16 cellular contexts compared by ENCODE assay signal in the genomic region with DNA sequence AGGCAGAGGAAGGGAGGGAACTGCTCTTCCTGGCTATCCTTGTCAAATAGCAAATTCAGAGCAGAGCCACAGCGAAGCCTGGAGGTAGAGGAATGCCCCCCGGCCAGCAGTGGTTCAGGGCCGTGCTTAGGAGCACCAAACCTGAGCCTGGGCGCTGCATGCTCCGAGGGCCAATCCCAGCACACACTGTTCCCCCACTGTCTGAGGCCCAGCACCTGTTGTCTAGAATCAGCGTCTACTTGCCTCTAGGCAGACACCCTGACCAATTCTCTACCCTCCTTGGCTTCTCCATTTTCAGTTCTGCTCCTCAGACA.
DNase-seq lines count a peak whose midpoint lies in the region; ATAC-seq and TF ChIP-seq lines count a peak whose summit lies in the region.
"Had no signal": no experiment of that assay in that cellular context is flagged by ENCODE, and none has a peak within 500 bp of the region (broad histone marks: within the 10 kb centered on the region; RNA-seq: fewer than 3 reads in every experiment).

No MANE protein-coding gene starts in this region.

- no peak overlapping the region for H3K27ac ChIP-seq in BLaER1 treated with 17β-estradiol and CSF1 and Interleukin-3, amounts not matched to agents 10 nM and 100 nM
- H3K27ac ChIP-seq in psoas muscle: peak overlapping the region; percentile 55
- H3K27ac ChIP-seq: spleen, upper lobe of left lung had no signal

- WGBS in psoas muscle, 3 donors: 31 to 44% (median 40%) methylated on average over 5 to 6 of the region's 6 CpGs

- no peaks in the 10 kb centered on the region for H3K9me3 Mint-ChIP-seq in WTC11
- H3K9me3 Mint-ChIP-seq: activated B cell treated with CpG ODN at 0.5 μM for 24 hours; activated T-cell treated with anti-CD3 and anti-CD28 coated beads, Interleukin-2, amount 50 U/mL, for 72 hours; naive thymus-derived CD4-positive, alpha-beta T cell had no signal

- no peaks in the 10 kb centered on the region for H3K9me3 ChIP-seq in BLaER1 treated with 17β-estradiol and CSF1 and Interleukin-3, amounts not matched to agents 10 nM and 100 nM (replicated peaks in 1 of 11)
- H3K9me3 ChIP-seq in psoas muscle: no peaks in the 10 kb centered on the region
- H3K9me3 ChIP-seq: adrenal gland, spleen, upper lobe of left lung had no signal

- peaks cover 39% of the 10 kb centered on the region for H3K4me1 Mint-ChIP-seq in WTC11
- H3K4me1 Mint-ChIP-seq: activated B cell treated with CpG ODN at 0.5 μM for 24 hours had no signal

- H3K4me2 ChIP-seq in BLaER1 treated with 17β-estradiol and CSF1 and Interleukin-3, amounts not matched to agents 10 nM and 100 nM: peak overlapping the region in 8 of 11 experiments; percentile 24 to 79 (median 42); a peak in 13 of 22 replicates

- intact Hi-C loops in left colon (cut with DNase I, micrococcal nuclease): no loop called here
- intact Hi-C loops in psoas muscle (cut with DNase I): loop anchor here in 1 of 2 donors (2.0 to 10.0 kb wide), 2 partner anchors 217 to 465 kb away; no protein-coding TSS in a partner anchor

- no peaks in the 10 kb centered on the region for H3K27me3 ChIP-seq in BLaER1 treated with 17β-estradiol and CSF1 and Interleukin-3, amounts not matched to agents 10 nM and 100 nM
- no peaks in the 10 kb centered on the region for H3K27me3 ChIP-seq in psoas muscle (ENCODE audit: insufficient read depth in 3 of 3, low read length in 2 of 3)
- H3K27me3 ChIP-seq: adrenal gland, upper lobe of left lung had no signal

- peak; percentile 4; the same call in 1 of the 2 replicates for ATAC-seq in WTC11
- ATAC-seq in left colon: peak; percentile 15
- peak; percentile 62 to 81 (median 70) for ATAC-seq in psoas muscle
- ATAC-seq in HG02870 (IDR thresholded peaks at IDR 0.05; ENCODE audit: unreplicated experiment): no peak
- ATAC-seq in GM21619 (IDR thresholded peaks at IDR 0.05; ENCODE audit: unreplicated experiment): no peak
- ATAC-seq in HG02571 (IDR thresholded peaks at IDR 0.05; ENCODE audit: unreplicated experiment): no peak

- no peak overlapping the region for H3K27ac Mint-ChIP-seq in WTC11
- H3K27ac Mint-ChIP-seq: activated B cell treated with CpG ODN at 0.5 μM for 24 hours; activated T-cell treated with anti-CD3 and anti-CD28 coated beads, Interleukin-2, amount 50 U/mL, for 72 hours; naive thymus-derived CD4-positive, alpha-beta T cell had no signal

- H3K9ac ChIP-seq in BLaER1 treated with 17β-estradiol and CSF1 and Interleukin-3, amounts not matched to agents 10 nM and 100 nM: 0 out of 22 replicates have a peak overlapping the region, but pooled peaks of 2 of the 11 experiments have one; percentile 6 to 25

- POLR2A ChIA-PET in WTC11 (lab: Charles Lee): interaction anchor here (0.6 to 2.6 kb wide), 4 partner anchors 172 to 218 kb away, joined by 3 to 20 read pairs (median 3); a partner anchor contains a TSS

- H3K4me3 ChIP-seq in BLaER1 treated with 17β-estradiol and CSF1 and Interleukin-3, amounts not matched to agents 10 nM and 100 nM: no peak overlapping the region
- no peak overlapping the region for H3K4me3 ChIP-seq in psoas muscle
- H3K4me3 ChIP-seq: adrenal gland, spleen, upper lobe of left lung had no signal

- H3K4me1 ChIP-seq in BLaER1 treated with 17β-estradiol and CSF1 and Interleukin-3, amounts not matched to agents 10 nM and 100 nM: peaks cover 9 to 43% (median 36%) of the 10 kb centered on the region in 10 experiments; a peak in 19 of 20 replicates
- H3K4me1 ChIP-seq in psoas muscle: peaks cover 9% of the 10 kb centered on the region

- DNase-seq in WTC11 (ENCODE audit: low spot score) (no peak), left colon (no peak), psoas muscle (no peak), cortex of kidney (lab: John Stamatoyannopoulos, UW) (no peak)
- DNase-seq: NCI-H510A had no signal

- H3K36me3 ChIP-seq in BLaER1 treated with 17β-estradiol and CSF1 and Interleukin-3, amounts not matched to agents 10 nM and 100 nM: no peaks in the 10 kb centered on the region
- H3K36me3 ChIP-seq in psoas muscle (ENCODE audit: insufficient read depth in 1 of 2, low read depth in 1 of 2): no peaks in the 10 kb centered on the region
- H3K36me3 ChIP-seq: adrenal gland, spleen, upper lobe of left lung had no signal

- no peaks in the 10 kb centered on the region for H3K36me3 Mint-ChIP-seq in WTC11
- H3K36me3 Mint-ChIP-seq: brain; naive thymus-derived CD4-positive, alpha-beta T cell had no signal

- H4K20me1 ChIP-seq in BLaER1 treated with 17β-estradiol and CSF1 and Interleukin-3, amounts not matched to agents 10 nM and 100 nM: peaks cover 0 to 4% (median 0%) of the 10 kb centered on the region in 11 experiments; a peak in 1 of 22 replicates

- no peak overlapping the region for H3K4me3 Mint-ChIP-seq in WTC11
- H3K4me3 Mint-ChIP-seq: activated B cell treated with CpG ODN at 0.5 μM for 24 hours; activated T-cell treated with anti-CD3 and anti-CD28 coated beads, Interleukin-2, amount 50 U/mL, for 72 hours; naive thymus-derived CD4-positive, alpha-beta T cell had no signal

- H3K27me3 Mint-ChIP-seq in WTC11 (ENCODE audit: low read depth): peaks cover 4% of the 10 kb centered on the region; the same call in 1 of the 2 replicates
- H3K27me3 Mint-ChIP-seq: brain had no signal

- CTCF ChIA-PET in WTC11 (lab: Charles Lee): interaction anchor here (0.6 to 8.5 kb wide), 57 partner anchors 9 to 490 kb away, joined by 3 to 207 read pairs (median 5); a partner anchor contains a TSS

- TF ChIP-seq CTCF in WTC11 (IDR thresholded peaks at IDR 0.05) (no peak), psoas muscle (IDR thresholded peaks at IDR 0.05) (no peak)

TF ChIP-seq in WTC11, 78 proteins besides CTCF, POLR2A, EP300 and RAD21 (continues in another document):
- TF ChIP-seq, protein P1, sequence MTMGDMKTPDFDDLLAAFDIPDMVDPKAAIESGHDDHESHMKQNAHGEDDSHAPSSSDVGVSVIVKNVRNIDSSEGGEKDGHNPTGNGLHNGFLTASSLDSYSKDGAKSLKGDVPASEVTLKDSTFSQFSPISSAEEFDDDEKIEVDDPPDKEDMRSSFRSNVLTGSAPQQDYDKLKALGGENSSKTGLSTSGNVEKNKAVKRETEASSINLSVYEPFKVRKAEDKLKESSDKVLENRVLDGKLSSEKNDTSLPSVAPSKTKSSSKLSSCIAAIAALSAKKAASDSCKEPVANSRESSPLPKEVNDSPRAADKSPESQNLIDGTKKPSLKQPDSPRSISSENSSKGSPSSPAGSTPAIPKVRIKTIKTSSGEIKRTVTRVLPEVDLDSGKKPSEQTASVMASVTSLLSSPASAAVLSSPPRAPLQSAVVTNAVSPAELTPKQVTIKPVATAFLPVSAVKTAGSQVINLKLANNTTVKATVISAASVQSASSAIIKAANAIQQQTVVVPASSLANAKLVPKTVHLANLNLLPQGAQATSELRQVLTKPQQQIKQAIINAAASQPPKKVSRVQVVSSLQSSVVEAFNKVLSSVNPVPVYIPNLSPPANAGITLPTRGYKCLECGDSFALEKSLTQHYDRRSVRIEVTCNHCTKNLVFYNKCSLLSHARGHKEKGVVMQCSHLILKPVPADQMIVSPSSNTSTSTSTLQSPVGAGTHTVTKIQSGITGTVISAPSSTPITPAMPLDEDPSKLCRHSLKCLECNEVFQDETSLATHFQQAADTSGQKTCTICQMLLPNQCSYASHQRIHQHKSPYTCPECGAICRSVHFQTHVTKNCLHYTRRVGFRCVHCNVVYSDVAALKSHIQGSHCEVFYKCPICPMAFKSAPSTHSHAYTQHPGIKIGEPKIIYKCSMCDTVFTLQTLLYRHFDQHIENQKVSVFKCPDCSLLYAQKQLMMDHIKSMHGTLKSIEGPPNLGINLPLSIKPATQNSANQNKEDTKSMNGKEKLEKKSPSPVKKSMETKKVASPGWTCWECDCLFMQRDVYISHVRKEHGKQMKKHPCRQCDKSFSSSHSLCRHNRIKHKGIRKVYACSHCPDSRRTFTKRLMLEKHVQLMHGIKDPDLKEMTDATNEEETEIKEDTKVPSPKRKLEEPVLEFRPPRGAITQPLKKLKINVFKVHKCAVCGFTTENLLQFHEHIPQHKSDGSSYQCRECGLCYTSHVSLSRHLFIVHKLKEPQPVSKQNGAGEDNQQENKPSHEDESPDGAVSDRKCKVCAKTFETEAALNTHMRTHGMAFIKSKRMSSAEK (CRISPR knock-in tag; IDR thresholded peaks at IDR 0.05; ENCODE audit: borderline replicate concordance): no peak
- TF ChIP-seq CBFB (CRISPR knock-in tag; IDR thresholded peaks at IDR 0.05; ENCODE audit: low read depth): no peak
- TF ChIP-seq, protein P2, sequence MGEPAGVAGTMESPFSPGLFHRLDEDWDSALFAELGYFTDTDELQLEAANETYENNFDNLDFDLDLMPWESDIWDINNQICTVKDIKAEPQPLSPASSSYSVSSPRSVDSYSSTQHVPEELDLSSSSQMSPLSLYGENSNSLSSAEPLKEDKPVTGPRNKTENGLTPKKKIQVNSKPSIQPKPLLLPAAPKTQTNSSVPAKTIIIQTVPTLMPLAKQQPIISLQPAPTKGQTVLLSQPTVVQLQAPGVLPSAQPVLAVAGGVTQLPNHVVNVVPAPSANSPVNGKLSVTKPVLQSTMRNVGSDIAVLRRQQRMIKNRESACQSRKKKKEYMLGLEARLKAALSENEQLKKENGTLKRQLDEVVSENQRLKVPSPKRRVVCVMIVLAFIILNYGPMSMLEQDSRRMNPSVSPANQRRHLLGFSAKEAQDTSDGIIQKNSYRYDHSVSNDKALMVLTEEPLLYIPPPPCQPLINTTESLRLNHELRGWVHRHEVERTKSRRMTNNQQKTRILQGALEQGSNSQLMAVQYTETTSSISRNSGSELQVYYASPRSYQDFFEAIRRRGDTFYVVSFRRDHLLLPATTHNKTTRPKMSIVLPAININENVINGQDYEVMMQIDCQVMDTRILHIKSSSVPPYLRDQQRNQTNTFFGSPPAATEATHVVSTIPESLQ (CRISPR knock-in tag; IDR thresholded peaks at IDR 0.05): no peak
- no peak for TF ChIP-seq KAT7 (CRISPR knock-in tag; IDR thresholded peaks at IDR 0.05; ENCODE audit: borderline replicate concordance)
- TF ChIP-seq OVOL2 (CRISPR knock-in tag; IDR thresholded peaks at IDR 0.05; ENCODE audit: borderline replicate concordance): no peak
- TF ChIP-seq EMX1 (CRISPR knock-in tag; IDR thresholded peaks at IDR 0.05): no peak
- TF ChIP-seq, protein P3, sequence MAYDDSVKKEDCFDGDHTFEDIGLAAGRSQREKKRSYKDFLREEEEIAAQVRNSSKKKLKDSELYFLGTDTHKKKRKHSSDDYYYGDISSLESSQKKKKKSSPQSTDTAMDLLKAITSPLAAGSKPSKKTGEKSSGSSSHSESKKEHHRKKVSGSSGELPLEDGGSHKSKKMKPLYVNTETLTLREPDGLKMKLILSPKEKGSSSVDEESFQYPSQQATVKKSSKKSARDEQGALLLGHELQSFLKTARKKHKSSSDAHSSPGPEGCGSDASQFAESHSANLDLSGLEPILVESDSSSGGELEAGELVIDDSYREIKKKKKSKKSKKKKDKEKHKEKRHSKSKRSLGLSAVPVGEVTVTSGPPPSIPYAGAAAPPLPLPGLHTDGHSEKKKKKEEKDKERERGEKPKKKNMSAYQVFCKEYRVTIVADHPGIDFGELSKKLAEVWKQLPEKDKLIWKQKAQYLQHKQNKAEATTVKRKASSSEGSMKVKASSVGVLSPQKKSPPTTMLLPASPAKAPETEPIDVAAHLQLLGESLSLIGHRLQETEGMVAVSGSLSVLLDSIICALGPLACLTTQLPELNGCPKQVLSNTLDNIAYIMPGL (CRISPR knock-in tag; IDR thresholded peaks at IDR 0.05): no peak
- no peak for TF ChIP-seq MXD4 (CRISPR knock-in tag; IDR thresholded peaks at IDR 0.05; ENCODE audit: borderline replicate concordance)

Comparison
In these comparisons a context has a peak if more than half of its experiments do, and no peak if none do; other contexts are left out.
1. ATAC-seq: peak in WTC11 (single experiment), left colon (single experiment) and psoas muscle (4 of 4); none in HG02870 (single experiment), GM21619 (single experiment) and HG02571 (single experiment).